In genomic region chr12:57717846-57718640, GRCh38 we compare ENCODE assay signal across 10 cellular contexts.
"Had no signal": no experiment of that assay in that cellular context is flagged by ENCODE, and none has a peak within 500 bp of the region (broad histone marks: within the 10 kb centered on the region; RNA-seq: fewer than 3 reads in every experiment).

No MANE protein-coding gene starts in this region.

- H3K27ac Mint-ChIP-seq: activated naive CD8-positive, alpha-beta T cell; natural killer cell had no signal

- DNase-seq: activated CD4-positive, CD25-positive, alpha-beta regulatory T cell; brain microvascular endothelial cell; heart right ventricle; mucosa of descending colon; natural killer cell; stomach had no signal

- H3K9me3 Mint-ChIP-seq: natural killer cell had no signal

- ATAC-seq: heart right ventricle, mucosa of descending colon, natural killer cell, sciatic nerve had no signal

- H3K27me3 Mint-ChIP-seq: activated naive CD8-positive, alpha-beta T cell had no signal

- H3K4me3 ChIP-seq: heart right ventricle, mucosa of descending colon, prostate gland, stomach, thoracic aorta had no signal

- H3K9me3 ChIP-seq: heart right ventricle, mucosa of descending colon, prostate gland, stomach, thoracic aorta had no signal

- H3K4me1 ChIP-seq: heart right ventricle, prostate gland, stomach had no signal

- H3K27ac ChIP-seq: brain microvascular endothelial cell, heart right ventricle, prostate gland, stomach, thoracic aorta had no signal

- H3K27me3 ChIP-seq: brain microvascular endothelial cell, heart right ventricle, stomach had no signal

- H3K4me3 Mint-ChIP-seq: activated naive CD8-positive, alpha-beta T cell; natural killer cell had no signal
